In the genomic region with DNA sequence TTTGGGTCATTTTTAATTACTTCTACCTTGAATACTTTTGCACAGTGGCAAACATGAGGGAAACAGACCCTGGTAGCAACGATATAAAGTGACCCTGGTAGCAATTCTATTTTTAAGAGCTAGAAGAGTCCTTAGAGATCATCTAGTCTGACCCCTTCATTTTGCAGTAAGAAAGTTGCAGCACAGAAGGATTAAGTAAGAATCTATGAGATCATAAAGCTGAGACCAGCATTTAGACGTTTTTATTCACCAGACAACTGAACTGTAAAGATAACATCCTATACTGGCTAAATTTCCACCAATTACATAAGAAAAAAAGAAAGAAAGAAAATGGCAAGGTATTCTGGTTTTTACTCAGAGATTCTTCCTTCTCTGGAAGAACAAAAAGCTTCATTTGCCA, we compare ENCODE assay signal across 19 cellular contexts. TPM values are rescaled to one million over a fixed set of nuclear protein-coding genes. Genes with fewer than 3 reads are reported as not detected.
DNase-seq lines count a peak whose midpoint lies in the region; ATAC-seq and TF ChIP-seq lines count a peak whose summit lies in the region.
"Had no signal": no experiment of that assay in that cellular context is flagged by ENCODE, and none has a peak within 500 bp of the region (broad histone marks: within the 10 kb centered on the region; RNA-seq: fewer than 3 reads in every experiment).

No MANE protein-coding gene starts in this region.

- H3K27ac Mint-ChIP-seq in HFFc6 (0 out of 2 replicates have a peak overlapping the region, but pooled peaks have one; percentile 25), progenitor cell of endocrine pancreas (peak overlapping the region; percentile 81)
- no peak overlapping the region for H3K27ac Mint-ChIP-seq in stimulated activated effector memory CD8-positive, alpha-beta T cell treated with anti-CD3 and anti-CD28 coated beads, Interleukin-12 subunit alpha, Interleukin-12 subunit beta, amount 100 ng/mL, for 72 hours

- H3K4me1 Mint-ChIP-seq in HFFc6 (ENCODE audit: low read depth) (peaks cover 65% of the 10 kb centered on the region), progenitor cell of endocrine pancreas (ENCODE audit: low read depth) (peaks cover 39% of the 10 kb centered on the region)
- peaks cover 4% of the 10 kb centered on the region for H3K4me1 Mint-ChIP-seq in stimulated activated effector memory CD8-positive, alpha-beta T cell treated with anti-CD3 and anti-CD28 coated beads, Interleukin-12 subunit alpha, Interleukin-12 subunit beta, amount 100 ng/mL, for 72 hours

- no peak for ATAC-seq in stimulated activated effector memory CD8-positive, alpha-beta T cell treated with anti-CD3 and anti-CD28 coated beads, Interleukin-12 subunit alpha, Interleukin-12 subunit beta, amount 100 ng/mL, for 72 hours
- ATAC-seq in GM21786 (IDR thresholded peaks at IDR 0.05; ENCODE audit: unreplicated experiment): no peak
- no peak for ATAC-seq in omental fat pad (ENCODE audit: low FRiP score)
- ATAC-seq: PC-3 had no signal

- no peak overlapping the region for H3K9ac ChIP-seq in adipocyte (ENCODE audit: low read length)
- H3K9ac ChIP-seq: BLaER1 had no signal

- no peaks in the 10 kb centered on the region for H3K9me3 ChIP-seq in adipocyte (ENCODE audit: control insufficient read depth, low read length)
- H3K9me3 ChIP-seq: BLaER1 had no signal

- no peaks in the 10 kb centered on the region for H3K9me3 Mint-ChIP-seq in HFFc6
- no peaks in the 10 kb centered on the region for H3K9me3 Mint-ChIP-seq in progenitor cell of endocrine pancreas (ENCODE audit: low read depth)
- no peaks in the 10 kb centered on the region for H3K9me3 Mint-ChIP-seq in stimulated activated effector memory CD8-positive, alpha-beta T cell treated with anti-CD3 and anti-CD28 coated beads, Interleukin-12 subunit alpha, Interleukin-12 subunit beta, amount 100 ng/mL, for 72 hours

- DNase-seq in HFFc6: no peak
- DNase-seq in adipocyte (ENCODE audit: low read depth): peak; percentile 36
- peak; percentile 68 for DNase-seq in fibroblast of villous mesenchyme (ENCODE audit: low read depth)
- no peak for DNase-seq in progenitor cell of endocrine pancreas (ENCODE audit: low spot score, unreplicated experiment)
- DNase-seq in stimulated activated effector memory CD8-positive, alpha-beta T cell treated with anti-CD3 and anti-CD28 coated beads, Interleukin-12 subunit alpha, Interleukin-12 subunit beta, amount 100 ng/mL, for 72 hours (ENCODE audit: low spot score in 2 of 2): no peak
- no peak for DNase-seq in NCI-H226
- DNase-seq in omental fat pad (ENCODE audit: low spot score): no peak
- DNase-seq: CD4-positive, alpha-beta memory T cell; DMS153; GDM1; GOT3; NCI-H1694 treated with DMSO at 0.1 percent for 48 hours; NCI-H2107; NCI-H510A treated with DMSO at 0.1 percent for 48 hours; NCI-H82; PC-3; SIG-M5 had no signal

- peak overlapping the region; percentile 48 for H3K4me3 ChIP-seq in adipocyte (ENCODE audit: low read length)
- no peak overlapping the region for H3K4me3 ChIP-seq in fibroblast of villous mesenchyme (ENCODE audit: low read depth, low read length)
- H3K4me3 ChIP-seq: BLaER1 had no signal

- H3K36me3 ChIP-seq in adipocyte (ENCODE audit: control insufficient read depth, insufficient read depth, low read length, severe bottlenecking): peaks cover 18% of the 10 kb centered on the region

- H3K4me1 ChIP-seq in adipocyte (ENCODE audit: control insufficient read depth, insufficient read depth, low read length): peaks cover 13% of the 10 kb centered on the region
- H3K4me1 ChIP-seq: BLaER1 had no signal

- peaks cover 33% of the 10 kb centered on the region for H3K36me3 Mint-ChIP-seq in HFFc6 (ENCODE audit: low read depth)
- peaks cover 7% of the 10 kb centered on the region for H3K36me3 Mint-ChIP-seq in progenitor cell of endocrine pancreas (ENCODE audit: insufficient read depth)
- H3K36me3 Mint-ChIP-seq in stimulated activated effector memory CD8-positive, alpha-beta T cell treated with anti-CD3 and anti-CD28 coated beads, Interleukin-12 subunit alpha, Interleukin-12 subunit beta, amount 100 ng/mL, for 72 hours: peaks cover 20% of the 10 kb centered on the region

- TF ChIP-seq CTCF in HFFc6 (IDR thresholded peaks at IDR 0.05) (no peak), fibroblast of villous mesenchyme (IDR thresholded peaks at IDR 0.05; ENCODE audit: insufficient read depth, low read depth, low read length) (no peak), progenitor cell of endocrine pancreas (IDR thresholded peaks at IDR 0.05; ENCODE audit: unreplicated experiment) (no peak), omental fat pad (IDR thresholded peaks at IDR 0.05) (no peak)

- H3K27me3 Mint-ChIP-seq in HFFc6 (ENCODE audit: insufficient read depth) (peaks cover 2% of the 10 kb centered on the region), progenitor cell of endocrine pancreas (no peaks in the 10 kb centered on the region)
- H3K27me3 Mint-ChIP-seq: CD4-positive, alpha-beta memory T cell had no signal

- H3K27me3 ChIP-seq in adipocyte (replicated peaks; ENCODE audit: control insufficient read depth, insufficient read depth, low read length): no peaks in the 10 kb centered on the region
- H3K27me3 ChIP-seq: BLaER1 had no signal

- H3K4me3 Mint-ChIP-seq in HFFc6 (no peak overlapping the region), progenitor cell of endocrine pancreas (ENCODE audit: low read depth) (no peak overlapping the region)
- H3K4me3 Mint-ChIP-seq in stimulated activated effector memory CD8-positive, alpha-beta T cell treated with anti-CD3 and anti-CD28 coated beads, Interleukin-12 subunit alpha, Interleukin-12 subunit beta, amount 100 ng/mL, for 72 hours: no peak overlapping the region
- H3K4me3 Mint-ChIP-seq: CD4-positive, alpha-beta memory T cell had no signal

RNA-seq across cellular contexts. Expression of a gene that starts 50.0 kb away (rescaled TPM):
- 100 to 1,000 TPM; 124 to 151 (median 134) TPM for total RNA-seq in HFFc6 (2021; fragmentation: NEBNext Ultra II Directional; extraction: Animal tissue kit (Norgen Biotek cat#: 25700))
- total RNA-seq in fibroblast of villous mesenchyme (59.3 and 84.2 TPM in 2 replicates), progenitor cell of endocrine pancreas (48.0 and 49.3 TPM in 2 replicates), omental fat pad (10 to 100 TPM; 41.8 to 78.8 (median 55.0) TPM)

Comparison
In these comparisons a context has a peak if more than half of its experiments do, and no peak if none do; other contexts are left out.
1. DNase-seq: peak in adipocyte (single experiment) and fibroblast of villous mesenchyme (single experiment); none in HFFc6 (single experiment), progenitor cell of endocrine pancreas (single experiment), stimulated activated effector memory CD8-positive, alpha-beta T cell treated with anti-CD3 and anti-CD28 coated beads, Interleukin-12 subunit alpha, Interleukin-12 subunit beta, amount 100 ng/mL, for 72 hours (0 of 2), NCI-H226 (single experiment) and omental fat pad (single experiment).